Comparison of ENCODE assay signal across 8 cellular contexts in genomic region chr12:98503593-98504367, GRCh38. TPM values are rescaled to one million over a fixed set of nuclear protein-coding genes. Genes with fewer than 3 reads are reported as not detected.
DNase-seq lines count a peak whose midpoint lies in the region; ATAC-seq and TF ChIP-seq lines count a peak whose summit lies in the region.

No MANE protein-coding gene starts in this region.

- H3K27me3 ChIP-seq in OCI-LY1 (ENCODE audit: insufficient read depth, low read length): no peaks in the 10 kb centered on the region

- no peaks in the 10 kb centered on the region for H4K20me1 ChIP-seq in OCI-LY1 (ENCODE audit: insufficient read depth, low read length)

- H3K36me3 ChIP-seq in OCI-LY1 (ENCODE audit: insufficient read depth, low read length): no peaks in the 10 kb centered on the region
- no peaks in the 10 kb centered on the region for H3K36me3 ChIP-seq in mucosa of descending colon (ENCODE audit: low read depth)

- 0 out of 2 replicates have a peak overlapping the region, but pooled peaks have one; percentile 80 for H2AFZ ChIP-seq in OCI-LY1 (ENCODE audit: low read length)

- H3K4me3 ChIP-seq in OCI-LY1 (ENCODE audit: low read depth, low read length, poor library complexity, severe bottlenecking) (peak overlapping the region; percentile 65), epithelial cell of esophagus (ENCODE audit: low read length) (peak overlapping the region; percentile 67), mucosa of descending colon (peak overlapping the region; percentile 34)

- peak overlapping the region; percentile 94 for H3K27ac ChIP-seq in OCI-LY1 (ENCODE audit: low read depth, low read length, poor library complexity, severe bottlenecking)

- no peak for TF ChIP-seq CTCF in OCI-LY1 (IDR thresholded peaks at IDR 0.05; ENCODE audit: low read length)
- TF ChIP-seq CTCF in epithelial cell of esophagus (IDR thresholded peaks at IDR 0.05; ENCODE audit: insufficient read depth, low read depth, low read length, missing control alignments): no peak
- no peak for TF ChIP-seq CTCF in mucosa of descending colon (IDR thresholded peaks at IDR 0.05)

- DNase-seq in D341Med (ENCODE audit: low spot score): peak; percentile 89
- DNase-seq in HuH-7 (ENCODE audit: low spot score): peak; percentile 52
- peak; percentile 94 for DNase-seq in activated T-cell treated with anti-CD3 and anti-CD28 coated beads for 1 hour (ENCODE audit: low read depth)
- DNase-seq in epithelial cell of esophagus (ENCODE audit: low read depth): peak; percentile 92
- peak; percentile 96 to 97 (median 96) for DNase-seq in mucosa of descending colon
- DNase-seq in stimulated activated CD8-positive, alpha-beta memory T cell treated with anti-CD3 and anti-CD28 coated beads, Interleukin-4, amount 100 ng/mL, for 1 hour (ENCODE audit: low read depth in 2 of 2, low spot score in 1 of 2): peak; percentile 93 to 94

- H3F3A ChIP-seq in OCI-LY1 (ENCODE audit: insufficient read depth, low read length): no peaks in the 10 kb centered on the region

- H3K4me1 ChIP-seq in OCI-LY1 (ENCODE audit: insufficient read depth, low read length, severe bottlenecking): peaks cover 6% of the 10 kb centered on the region
- H3K4me1 ChIP-seq in mucosa of descending colon (ENCODE audit: low read depth): peaks cover 10% of the 10 kb centered on the region

- intact Hi-C loops in mucosa of descending colon (cut with DNase I, micrococcal nuclease): no loop called here

- H3K9me2 ChIP-seq in OCI-LY1 (ENCODE audit: low read depth, low read length): no peaks in the 10 kb centered on the region

- H3K79me2 ChIP-seq in OCI-LY1 (ENCODE audit: insufficient read depth, low read length): no peaks in the 10 kb centered on the region

- peak; percentile 75 for ATAC-seq in GM21515 (IDR thresholded peaks at IDR 0.05; ENCODE audit: unreplicated experiment)
- ATAC-seq in mucosa of descending colon: peak; percentile 94

- peak overlapping the region; percentile 62 for H3K4me2 ChIP-seq in OCI-LY1 (ENCODE audit: low read length)

- no peaks in the 10 kb centered on the region for H3K9me3 ChIP-seq in OCI-LY1 (ENCODE audit: low read length)
- no peaks in the 10 kb centered on the region for H3K9me3 ChIP-seq in mucosa of descending colon

- peak overlapping the region; percentile 78 for H3K9ac ChIP-seq in OCI-LY1 (ENCODE audit: low read length)

RNA-seq across cellular contexts. Expression of gene TMPO, which starts 11.6 kb away (rescaled TPM):
- total RNA-seq in mucosa of descending colon: 10 to 100 TPM; 46.7 to 83.6 (median 69.8) TPM

Comparison
In these comparisons a context has a peak if more than half of its experiments do, and no peak if none do; other contexts are left out.
1. Peak in every context shown above with its lines: DNase-seq, ATAC-seq, H3K4me3 ChIP-seq and H3K27ac ChIP-seq.